24 cellular contexts compared by ENCODE assay signal in genomic region chr17:34117332-34117731, GRCh38.
DNase-seq lines count a peak whose midpoint lies in the region; TF ChIP-seq lines count a peak whose summit lies in the region.
"Had no signal": no experiment of that assay in that cellular context is flagged by ENCODE, and none has a peak within 500 bp of the region (broad histone marks: within the 10 kb centered on the region; RNA-seq: fewer than 3 reads in every experiment).

No MANE protein-coding gene starts in this region.

- H3K4me3 ChIP-seq in esophagus muscularis mucosa, result no peak overlapping the region
- H3K4me3 ChIP-seq in osteoblast (ENCODE audit: insufficient read depth, low read length), result no peak overlapping the region
- H3K4me3 ChIP-seq in SJCRH30, result no peak overlapping the region
- H3K4me3 ChIP-seq: BLaER1, GM12878 had no signal

- TF ChIP-seq CTCF in esophagus muscularis mucosa (IDR thresholded peaks at IDR 0.05) (no peak), osteoblast (IDR thresholded peaks at IDR 0.05; ENCODE audit: extremely low read depth, low read depth, low read length) (no peak)

- H3K27ac Mint-ChIP-seq in activated T-helper 2 cell treated with anti-CD3 and anti-CD28 coated beads, Interferon-gamma antibody, Interleukin-2, Interleukin-4, amounts not matched to agents 10 μg/mL and 5 μg/mL and 100 μg/mL, durations not matched to agents 14 hours and 24 hours and 36 hours, result no peak overlapping the region
- H3K27ac Mint-ChIP-seq: CD14-positive monocyte; CD4-positive, alpha-beta memory T cell; CD4-positive, CD25-positive, alpha-beta regulatory T cell; CD8-positive, alpha-beta memory T cell had no signal

- TF ChIP-seq POLR2A in esophagus muscularis mucosa (IDR thresholded peaks at IDR 0.05; ENCODE audit: low read depth), result no peak

- DNase-seq in ecto neural progenitor cell (ENCODE audit: low spot score) (peak; percentile 29), esophagus muscularis mucosa (ENCODE audit: extremely low spot score) (peak; percentile 86), osteoblast (ENCODE audit: insufficient read length, low spot score, missing footprints) (peak; percentile 63), Kasumi-1 (lab: John Stamatoyannopoulos, UW) (no peak), SJCRH30 (no peak)
- DNase-seq in activated T-helper 2 cell treated with anti-CD3 and anti-CD28 coated beads, Interferon-gamma antibody, Interleukin-2, Interleukin-4, amounts not matched to agents 10 μg/mL and 5 μg/mL and 100 μg/mL, durations not matched to agents 14 hours and 24 hours and 36 hours (ENCODE audit: low spot score), result no peak
- DNase-seq: 8988T; ACHN; BE2C; C1 segment of cervical spinal cord; CD4-positive, alpha-beta memory T cell; CD4-positive, CD25-positive, alpha-beta regulatory T cell; CD8-positive, alpha-beta memory T cell; COR-L47; DMS 273 treated with DMSO at 0.1 percent for 48 hours; DMS153; DMS53; DMS79; DND-41; EL; GDM1 had no signal

- no peak overlapping the region for H3K4me2 ChIP-seq in osteoblast (ENCODE audit: insufficient read depth, low read length)
- H3K4me2 ChIP-seq: BLaER1 had no signal

- H3K36me3 ChIP-seq in esophagus muscularis mucosa (no peaks in the 10 kb centered on the region), osteoblast (ENCODE audit: insufficient read depth, low read length) (no peaks in the 10 kb centered on the region), SJCRH30 (no peaks in the 10 kb centered on the region)
- H3K36me3 ChIP-seq: BE2C, BLaER1 had no signal

- no peaks in the 10 kb centered on the region for H3K79me2 ChIP-seq in osteoblast (ENCODE audit: insufficient read depth, low read length)

- H2AFZ ChIP-seq in osteoblast (ENCODE audit: low read length), result no peak overlapping the region

- no peaks in the 10 kb centered on the region for H3K9me3 ChIP-seq in esophagus muscularis mucosa
- no peaks in the 10 kb centered on the region for H3K9me3 ChIP-seq in osteoblast (ENCODE audit: low read depth, low read length)
- no peaks in the 10 kb centered on the region for H3K9me3 ChIP-seq in SJCRH30 (replicated peaks)
- H3K9me3 ChIP-seq: BE2C, BLaER1 had no signal

- no peak for TF ChIP-seq EP300 in esophagus muscularis mucosa (IDR thresholded peaks at IDR 0.05)

- no peaks in the 10 kb centered on the region for H3K27me3 Mint-ChIP-seq in activated T-helper 2 cell treated with anti-CD3 and anti-CD28 coated beads, Interferon-gamma antibody, Interleukin-2, Interleukin-4, amounts not matched to agents 10 μg/mL and 5 μg/mL and 100 μg/mL, durations not matched to agents 14 hours and 24 hours and 36 hours (ENCODE audit: low read depth)

- H3K27ac ChIP-seq in esophagus muscularis mucosa (replicated peaks in 1 of 4), result no peak overlapping the region
- H3K27ac ChIP-seq in osteoblast (ENCODE audit: low read depth, low read length), result no peak overlapping the region
- H3K27ac ChIP-seq in SJCRH30, result no peak overlapping the region
- H3K27ac ChIP-seq: BLaER1 had no signal

- H4K20me1 ChIP-seq in osteoblast (ENCODE audit: insufficient read depth, low read length), result no peaks in the 10 kb centered on the region
- H4K20me1 ChIP-seq: BLaER1 had no signal

- 66% methylated on average over 3 of the region's 3 CpGs for WGBS in esophagus muscularis mucosa

- H3K4me1 ChIP-seq in esophagus muscularis mucosa (no peaks in the 10 kb centered on the region), osteoblast (ENCODE audit: insufficient read depth, low read length) (no peaks in the 10 kb centered on the region), SJCRH30 (no peaks in the 10 kb centered on the region)
- H3K4me1 ChIP-seq: BE2C, BLaER1 had no signal

- H3K36me3 Mint-ChIP-seq in activated T-helper 2 cell treated with anti-CD3 and anti-CD28 coated beads, Interferon-gamma antibody, Interleukin-2, Interleukin-4, amounts not matched to agents 10 μg/mL and 5 μg/mL and 100 μg/mL, durations not matched to agents 14 hours and 24 hours and 36 hours (ENCODE audit: low read depth), result no peaks in the 10 kb centered on the region
- H3K36me3 Mint-ChIP-seq: CD14-positive monocyte; CD4-positive, alpha-beta memory T cell; CD4-positive, CD25-positive, alpha-beta regulatory T cell; CD8-positive, alpha-beta memory T cell had no signal

- H3K9me3 Mint-ChIP-seq in activated T-helper 2 cell treated with anti-CD3 and anti-CD28 coated beads, Interferon-gamma antibody, Interleukin-2, Interleukin-4, amounts not matched to agents 10 μg/mL and 5 μg/mL and 100 μg/mL, durations not matched to agents 14 hours and 24 hours and 36 hours, result no peaks in the 10 kb centered on the region

- peaks cover 0 to 22% (median 0%) of the 10 kb centered on the region in 4 donors for H3K27me3 ChIP-seq in esophagus muscularis mucosa
- H3K27me3 ChIP-seq in osteoblast (ENCODE audit: insufficient read depth, low read length), result no peaks in the 10 kb centered on the region
- no peaks in the 10 kb centered on the region for H3K27me3 ChIP-seq in SJCRH30
- H3K27me3 ChIP-seq: BLaER1 had no signal

- H3K4me3 Mint-ChIP-seq in activated T-helper 2 cell treated with anti-CD3 and anti-CD28 coated beads, Interferon-gamma antibody, Interleukin-2, Interleukin-4, amounts not matched to agents 10 μg/mL and 5 μg/mL and 100 μg/mL, durations not matched to agents 14 hours and 24 hours and 36 hours (ENCODE audit: low read depth), result no peak overlapping the region
- H3K4me3 Mint-ChIP-seq: CD14-positive monocyte; CD4-positive, alpha-beta memory T cell; CD4-positive, CD25-positive, alpha-beta regulatory T cell; CD8-positive, alpha-beta memory T cell had no signal

- intact Hi-C loops in esophagus muscularis mucosa (cut with DNase I), result no loop called here
- intact Hi-C loops in activated T-helper 2 cell treated with anti-CD3 and anti-CD28 coated beads, Interferon-gamma antibody, Interleukin-2, Interleukin-4, amounts not matched to agents 10 μg/mL and 5 μg/mL and 100 μg/mL, durations not matched to agents 14 hours and 24 hours and 36 hours (cut with micrococcal nuclease), result no loop called here

- no peaks in the 10 kb centered on the region for H3K4me1 Mint-ChIP-seq in activated T-helper 2 cell treated with anti-CD3 and anti-CD28 coated beads, Interferon-gamma antibody, Interleukin-2, Interleukin-4, amounts not matched to agents 10 μg/mL and 5 μg/mL and 100 μg/mL, durations not matched to agents 14 hours and 24 hours and 36 hours (ENCODE audit: low read depth)
- H3K4me1 Mint-ChIP-seq: CD14-positive monocyte; CD4-positive, alpha-beta memory T cell; CD4-positive, CD25-positive, alpha-beta regulatory T cell; CD8-positive, alpha-beta memory T cell had no signal

Comparison
In these comparisons a context has a peak if more than half of its experiments do, and no peak if none do; other contexts are left out.
1. DNase-seq: peak in ecto neural progenitor cell (single experiment), esophagus muscularis mucosa (single experiment) and osteoblast (single experiment); none in Kasumi-1 (0 of 2), SJCRH30 (0 of 2) and activated T-helper 2 cell treated with anti-CD3 and anti-CD28 coated beads, Interferon-gamma antibody, Interleukin-2, Interleukin-4, amounts not matched to agents 10 μg/mL and 5 μg/mL and 100 μg/mL, durations not matched to agents 14 hours and 24 hours and 36 hours (single experiment).